17 cellular contexts compared by ENCODE assay signal in the genomic region with DNA sequence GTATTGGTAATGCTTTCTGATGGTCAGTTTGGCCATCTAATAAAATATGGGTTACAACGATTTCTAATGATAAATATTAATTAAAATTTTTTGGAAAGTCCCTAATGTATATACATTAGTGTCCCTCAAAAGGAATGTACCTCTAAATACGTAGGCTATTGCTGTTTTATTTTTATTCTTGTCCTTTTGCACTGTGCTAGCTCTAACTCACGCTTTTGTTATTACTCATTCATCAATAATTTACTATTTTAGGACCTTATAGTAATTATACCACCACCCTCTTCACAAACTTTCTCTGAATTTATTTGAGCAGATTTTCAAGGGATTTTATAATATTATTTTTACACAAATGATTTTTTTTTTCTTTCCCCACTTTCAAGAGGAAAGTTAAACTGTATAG.
"Had no signal": no experiment of that assay in that cellular context is flagged by ENCODE, and none has a peak within 500 bp of the region (broad histone marks: within the 10 kb centered on the region; RNA-seq: fewer than 3 reads in every experiment).

No MANE protein-coding gene starts in this region.

- H3K36me3 Mint-ChIP-seq: activated naive CD8-positive, alpha-beta T cell treated with anti-CD3 and anti-CD28 coated beads for 36 hours had no signal

- ATAC-seq: activated CD8-positive, alpha-beta T cell treated with anti-CD3 and anti-CD28 coated beads for 36 hours; activated T-helper 17 cell treated with anti-CD3 and anti-CD28 coated beads, Interleukin-2, amount 50 U/mL, for 72 hours; effector memory CD8-positive, alpha-beta T cell; left colon; stimulated activated naive CD8-positive, alpha-beta T cell treated with anti-CD3 and anti-CD28 coated beads, Interleukin-15, Interleukin-2, amounts not matched to agents 100 U/mL and 50 U/mL, for 24 hours had no signal

- H3K4me1 Mint-ChIP-seq: activated CD4-positive, alpha-beta T cell treated with anti-CD3 and anti-CD28 coated beads, Interleukin-2, amount 10 ng/mL, durations not matched to agents 24 days and 14 days; activated naive CD8-positive, alpha-beta T cell treated with anti-CD3 and anti-CD28 coated beads for 36 hours; activated T-helper 17 cell treated with anti-CD3 and anti-CD28 coated beads, Interleukin-2, amount 50 U/mL, for 72 hours had no signal

- DNase-seq: activated CD4-positive, alpha-beta T cell treated with anti-CD3 and anti-CD28 coated beads, Interleukin-2, amount 10 ng/mL, durations not matched to agents 24 days and 14 days; activated CD8-positive, alpha-beta T cell treated with anti-CD3 and anti-CD28 coated beads for 36 hours; activated naive CD4-positive, alpha-beta T cell; activated naive CD8-positive, alpha-beta T cell treated with anti-CD3 and anti-CD28 coated beads for 36 hours; activated T-cell treated with anti-CD3 and anti-CD28 coated beads, Interleukin-2, amount 50 U/mL, for 1 hour; amniotic stem cell; dermis blood vessel endothelial cell; effector memory CD8-positive, alpha-beta T cell; esophagus squamous epithelium; left colon; occipital lobe; stimulated activated naive CD8-positive, alpha-beta T cell treated with anti-CD3 and anti-CD28 coated beads, Interleukin-15, Interleukin-2, amounts not matched to agents 100 U/mL and 50 U/mL, for 24 hours; substantia nigra; T1000; transverse colon had no signal

- H3K27ac Mint-ChIP-seq: activated CD4-positive, alpha-beta T cell treated with anti-CD3 and anti-CD28 coated beads, Interleukin-2, amount 10 ng/mL, durations not matched to agents 24 days and 14 days; activated CD8-positive, alpha-beta T cell treated with anti-CD3 and anti-CD28 coated beads for 36 hours; activated naive CD8-positive, alpha-beta T cell treated with anti-CD3 and anti-CD28 coated beads for 36 hours; activated T-helper 17 cell treated with anti-CD3 and anti-CD28 coated beads, Interleukin-2, amount 50 U/mL, for 72 hours; effector memory CD8-positive, alpha-beta T cell; mesothelial cell of epicardium had no signal

- H3K4me3 Mint-ChIP-seq: activated CD4-positive, alpha-beta T cell treated with anti-CD3 and anti-CD28 coated beads, Interleukin-2, amount 10 ng/mL, durations not matched to agents 24 days and 14 days; activated CD8-positive, alpha-beta T cell treated with anti-CD3 and anti-CD28 coated beads for 36 hours; activated naive CD8-positive, alpha-beta T cell treated with anti-CD3 and anti-CD28 coated beads for 36 hours; activated T-helper 17 cell treated with anti-CD3 and anti-CD28 coated beads, Interleukin-2, amount 50 U/mL, for 72 hours; effector memory CD8-positive, alpha-beta T cell; mesothelial cell of epicardium had no signal

- H3K27me3 Mint-ChIP-seq: activated CD4-positive, alpha-beta T cell treated with anti-CD3 and anti-CD28 coated beads, Interleukin-2, amount 10 ng/mL, durations not matched to agents 24 days and 14 days; activated CD8-positive, alpha-beta T cell treated with anti-CD3 and anti-CD28 coated beads for 36 hours; activated naive CD8-positive, alpha-beta T cell treated with anti-CD3 and anti-CD28 coated beads for 36 hours; activated T-helper 17 cell treated with anti-CD3 and anti-CD28 coated beads, Interleukin-2, amount 50 U/mL, for 72 hours; effector memory CD8-positive, alpha-beta T cell had no signal
